8 cellular contexts compared by ENCODE assay signal in genomic region chr9:75089369-75089766, GRCh38. TPM values are rescaled to one million over a fixed set of nuclear protein-coding genes. Genes with fewer than 3 reads are reported as not detected.
A peak's percentile ranks its signal among the peaks of the same experiment; 100 is the strongest.
DNase-seq lines count a peak whose midpoint lies in the region; ATAC-seq, FAIRE-seq and TF ChIP-seq lines count a peak whose summit lies in the region.

No MANE protein-coding gene starts in this region.

- in situ Hi-C loops in Panc1 (cut with HindIII; ENCODE audit: low pct_unique_long_range_greater_than_20kb, low sequenced_read_pairs) = no loop called here

- H3K27me3 Mint-ChIP-seq in CD8-positive, alpha-beta memory T cell = no peaks in the 10 kb centered on the region

- H3K4me3 ChIP-seq in CD8-positive, alpha-beta memory T cell (ENCODE audit: low read length) = peak overlapping the region; percentile 85
- peak overlapping the region; percentile 78 to 89 for H3K4me3 ChIP-seq in Panc1 (ENCODE audit: low read depth in 2 of 2, low read length in 2 of 2)
- H3K4me3 ChIP-seq in ovary = peak overlapping the region; percentile 94

- WGBS in ovary, 3 donors = 5 to 15% (median 10%) methylated on average over 11 of the region's 11 CpGs

- TF ChIP-seq POLR2A in ovary (IDR thresholded peaks at IDR 0.05) = no peak

- ATAC-seq in Panc1 = no peak

- no peaks in the 10 kb centered on the region for H3K9me3 ChIP-seq in CD8-positive, alpha-beta memory T cell (ENCODE audit: low read length)
- no peaks in the 10 kb centered on the region for H3K9me3 ChIP-seq in Panc1 (ENCODE audit: control insufficient read depth, insufficient read depth, low read depth, low read length)
- no peaks in the 10 kb centered on the region for H3K9me3 ChIP-seq in ovary

- H3K36me3 ChIP-seq in CD8-positive, alpha-beta memory T cell (ENCODE audit: insufficient read depth, low read length) = no peaks in the 10 kb centered on the region
- H3K36me3 ChIP-seq in Panc1 (ENCODE audit: control insufficient read depth, insufficient read depth, low read length) = no peaks in the 10 kb centered on the region
- H3K36me3 ChIP-seq in ovary = no peaks in the 10 kb centered on the region

- H3K27me3 ChIP-seq in CD8-positive, alpha-beta memory T cell (ENCODE audit: insufficient read depth, low read length, poor library complexity, severe bottlenecking) = no peaks in the 10 kb centered on the region
- no peaks in the 10 kb centered on the region for H3K27me3 ChIP-seq in Panc1 (ENCODE audit: control insufficient read depth, insufficient read depth, low read length)
- H3K27me3 ChIP-seq in ovary = no peaks in the 10 kb centered on the region

- H3K27ac Mint-ChIP-seq in CD8-positive, alpha-beta memory T cell = peak overlapping the region; percentile 75 to 99 (median 96)

- peak overlapping the region; percentile 85 for H3K27ac ChIP-seq in CD8-positive, alpha-beta memory T cell (ENCODE audit: low read depth, low read length)
- H3K27ac ChIP-seq in Panc1 (ENCODE audit: low read length) = peak overlapping the region; percentile 74
- H3K27ac ChIP-seq in epithelial cell of prostate = peak overlapping the region; percentile 97
- H3K27ac ChIP-seq in ovary = peak overlapping the region in 1 of 2 donors; percentile 97

- intact Hi-C loops in Panc1 (cut with micrococcal nuclease; ENCODE audit: unreplicated experiment) (loop anchor here (10.0 kb wide), 2 partner anchors 65 to 135 kb away; partner anchors contain the start of genes C9orf40 and CARNMT1), ovary (cut with DNase I) (loop anchor here in 1 of 4 donors (10.0 kb wide), 1 partner anchor 135 kb away; the partner anchor contains the start of gene C9orf40)

- H3K4me1 Mint-ChIP-seq in CD8-positive, alpha-beta memory T cell = peaks cover 68 to 85% (median 78%) of the 10 kb centered on the region in 3 donors

- FAIRE-seq in frontal cortex (lab: Jason Lieb, UNC) = no peak

- CTCF ChIA-PET in CD8-positive, alpha-beta memory T cell (lab: Charles Lee) = interaction anchor here (0.6 to 3.2 kb wide), 4 partner anchors 53 to 137 kb away, joined by 3 to 9 read pairs (median 6); partner anchors contain the start of genes C9orf40 and CARNMT1
- CTCF ChIA-PET in Panc1 (lab: Charles Lee) = no interaction called here

- no peak for TF ChIP-seq EP300 in ovary (IDR thresholded peaks at IDR 0.05)

- peaks cover 0 to 22% (median 0%) of the 10 kb centered on the region in 3 donors for H3K36me3 Mint-ChIP-seq in CD8-positive, alpha-beta memory T cell

- H3K4me1 ChIP-seq in CD8-positive, alpha-beta memory T cell (ENCODE audit: insufficient read depth, low read length) = peaks cover 67% of the 10 kb centered on the region
- peaks cover 9% of the 10 kb centered on the region for H3K4me1 ChIP-seq in Panc1 (ENCODE audit: control insufficient read depth, insufficient read depth, low read length)
- H3K4me1 ChIP-seq in ovary (ENCODE audit: insufficient read depth) = peaks cover 10% of the 10 kb centered on the region

- POLR2A ChIA-PET in CD8-positive, alpha-beta memory T cell (lab: Charles Lee) = interaction anchor here (0.9 to 2.4 kb wide), 4 partner anchors 32 to 63 kb away, joined by 3 to 9 read pairs (median 3); no protein-coding TSS in a partner anchor
- POLR2A ChIA-PET in Panc1 (lab: Charles Lee) = no interaction called here

- H3K4me3 Mint-ChIP-seq in CD8-positive, alpha-beta memory T cell = peak overlapping the region; percentile 92 to 100 (median 99)

- BruUV-seq in Panc1 (replicated peaks; lab: Mats Ljungman, UMichigan) = no TSS peak

- no peaks in the 10 kb centered on the region for H3K9me3 Mint-ChIP-seq in CD8-positive, alpha-beta memory T cell

- no peak for DNase-seq in CD8-positive, alpha-beta memory T cell
- DNase-seq in Panc1 (ENCODE audit: low read depth, low spot score) (no peak), epithelial cell of prostate (ENCODE audit: low read depth, low spot score) (no peak), ovary (no peak), frontal cortex (ENCODE audit: low spot score in 2 of 2) (no peak)
- DNase-seq in stimulated activated CD4-positive, alpha-beta T cell treated with anti-CD3 and anti-CD28 coated beads, Interleukin-1b, Interleukin-23, amount 100 ng/mL, for 48 hours = no peak
- no peak for DNase-seq in activated CD8-positive, alpha-beta memory T cell treated with anti-CD3 and anti-CD28 coated beads, Interleukin-2, amount 50 U/mL, for 4 hours
- no peak for DNase-seq in effector CD4-positive, alpha-beta T cell

- TF ChIP-seq CTCF in Panc1 (IDR thresholded peaks at IDR 0.05) (no peak), ovary (IDR thresholded peaks at IDR 0.05) (no peak)

RNA-seq across cellular contexts. Expression of gene OSTF1, which starts 1.1 kb away (rescaled TPM):
- total RNA-seq in CD8-positive, alpha-beta memory T cell = 10 to 100 TPM; 71.9 to 76.0 TPM
- polyA plus RNA-seq in CD8-positive, alpha-beta memory T cell = 170 TPM
- 24.6 TPM for total RNA-seq in Panc1 (2021; ENCODE audit: unreplicated experiment)
- 15.3 TPM for polyA plus RNA-seq in Panc1 (2012; ENCODE audit: insufficient read length)
- 10 to 100 TPM; 15.1 to 46.9 (median 20.0) TPM for total RNA-seq in ovary
- 10 to 100 TPM; 16.3 to 43.2 TPM for polyA plus RNA-seq in ovary
- total RNA-seq in frontal cortex = 11.8 TPM

RNA-seq across cellular contexts. Expression of gene NMRK1, which starts 1.4 kb away (rescaled TPM):
- 10 to 100 TPM; 14.1 to 14.6 TPM for total RNA-seq in CD8-positive, alpha-beta memory T cell
- polyA plus RNA-seq in CD8-positive, alpha-beta memory T cell = 48.4 TPM
- total RNA-seq in Panc1 (2021; ENCODE audit: unreplicated experiment) (16.0 TPM), ovary (10 to 100 TPM; 14.6 to 40.0 (median 22.5) TPM), frontal cortex (6.1 TPM)
- polyA plus RNA-seq in Panc1 (2012; ENCODE audit: insufficient read length) = 11.2 TPM
- polyA plus RNA-seq in ovary = 10 to 100 TPM; 31.9 to 33.4 TPM
